Comparison of ENCODE assay signal across 1 cellular context in the genomic region with DNA sequence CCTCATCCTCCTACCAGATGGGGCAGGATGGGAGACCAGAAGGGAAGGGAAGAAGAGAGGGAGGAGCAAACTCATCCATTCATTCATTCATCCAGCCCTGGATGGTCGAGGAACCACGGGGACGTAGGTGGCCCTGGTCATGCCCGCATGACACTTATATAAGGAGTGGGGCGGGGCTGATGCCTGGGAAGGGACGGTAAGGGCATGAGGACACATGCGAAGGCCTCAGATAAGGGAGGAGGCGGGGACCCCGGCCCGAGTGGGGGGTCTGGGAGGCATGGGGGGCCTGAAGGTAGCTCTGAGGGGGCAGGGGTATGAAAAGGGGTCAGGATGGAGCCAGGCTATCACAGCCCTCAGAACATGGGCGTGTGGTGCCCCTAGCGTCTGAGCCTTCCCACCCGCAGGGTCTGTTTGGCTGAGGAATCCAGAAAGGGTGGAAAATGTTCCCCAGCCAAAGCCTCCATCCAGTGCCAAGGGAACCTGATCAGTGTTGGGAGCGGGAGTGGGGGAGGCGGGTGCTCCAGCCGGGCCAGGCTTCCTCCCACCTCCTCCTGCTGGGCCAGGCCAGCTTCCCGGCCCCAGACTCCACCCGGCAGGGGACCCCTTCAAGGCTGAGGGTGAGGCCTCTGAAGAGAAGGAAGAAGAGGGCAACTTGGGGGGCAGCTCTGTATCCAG.
TF ChIP-seq lines count a peak whose summit lies in the region.

No MANE protein-coding gene starts in this region.

TF ChIP-seq in K562, 482 proteins besides CTCF, POLR2A, EP300 and RAD21:
- peak; percentile 27; the same call in 1 of the 2 replicates for TF ChIP-seq POLR2G (IDR thresholded peaks at IDR 0.05; ENCODE audit: low read depth, low read length)
- TF ChIP-seq KLF10 (CRISPR knock-in tag; IDR thresholded peaks at IDR 0.05): no peak
